In the genomic region with DNA sequence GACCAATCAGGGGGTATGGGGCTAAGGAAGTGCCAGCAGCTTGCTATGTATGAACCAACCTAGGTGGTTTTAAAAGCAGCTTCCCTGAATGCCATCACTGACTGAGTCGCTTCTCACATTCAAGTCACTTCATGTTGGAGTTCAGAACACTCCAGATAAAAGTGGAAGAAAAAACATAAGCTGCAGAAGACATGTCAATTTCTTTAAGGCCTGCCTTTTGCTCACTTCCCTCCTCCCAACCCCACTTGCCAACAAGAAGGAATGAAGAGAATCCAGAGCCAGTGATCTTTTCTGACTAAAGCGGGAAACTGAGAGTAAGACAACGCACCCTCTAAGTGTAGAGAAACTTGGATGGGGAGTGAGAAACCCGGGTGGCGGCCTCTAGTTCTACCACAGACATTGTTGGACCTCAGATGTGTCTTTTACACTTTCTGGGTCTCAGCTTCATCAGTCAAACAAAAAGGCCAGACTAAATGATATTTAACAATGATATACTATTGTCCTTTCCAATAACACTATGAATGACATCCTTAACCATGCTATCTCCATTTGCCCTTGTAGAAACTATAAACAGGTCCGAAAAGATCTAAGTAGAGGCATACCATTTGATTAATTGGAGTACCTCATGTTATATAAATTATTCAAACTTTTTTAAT, we compare ENCODE assay signal across 1 cellular context.
TF ChIP-seq lines count a peak whose summit lies in the region.

No MANE protein-coding gene starts in this region.

TF ChIP-seq in K562, 482 proteins besides CTCF, POLR2A, EP300 and RAD21 (continued from another document and continues in another):
- TF ChIP-seq, protein P1, sequence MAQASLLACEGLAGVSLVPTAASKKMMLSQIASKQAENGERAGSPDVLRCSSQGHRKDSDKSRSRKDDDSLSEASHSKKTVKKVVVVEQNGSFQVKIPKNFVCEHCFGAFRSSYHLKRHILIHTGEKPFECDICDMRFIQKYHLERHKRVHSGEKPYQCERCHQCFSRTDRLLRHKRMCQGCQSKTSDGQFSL (CRISPR knock-in tag; IDR thresholded peaks at IDR 0.05): no peak
- TF ChIP-seq, protein P1 (tag; IDR thresholded peaks at IDR 0.05): 0 out of 4 replicates have a peak, but pooled peaks of 1 of the 2 experiments have one; percentile 67
- TF ChIP-seq, protein P2, sequence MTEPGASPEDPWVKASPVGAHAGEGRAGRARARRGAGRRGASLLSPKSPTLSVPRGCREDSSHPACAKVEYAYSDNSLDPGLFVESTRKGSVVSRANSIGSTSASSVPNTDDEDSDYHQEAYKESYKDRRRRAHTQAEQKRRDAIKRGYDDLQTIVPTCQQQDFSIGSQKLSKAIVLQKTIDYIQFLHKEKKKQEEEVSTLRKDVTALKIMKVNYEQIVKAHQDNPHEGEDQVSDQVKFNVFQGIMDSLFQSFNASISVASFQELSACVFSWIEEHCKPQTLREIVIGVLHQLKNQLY (CRISPR knock-in tag; conservative IDR thresholded peaks at IDR 0.05): no peak
- TF ChIP-seq, protein P3, sequence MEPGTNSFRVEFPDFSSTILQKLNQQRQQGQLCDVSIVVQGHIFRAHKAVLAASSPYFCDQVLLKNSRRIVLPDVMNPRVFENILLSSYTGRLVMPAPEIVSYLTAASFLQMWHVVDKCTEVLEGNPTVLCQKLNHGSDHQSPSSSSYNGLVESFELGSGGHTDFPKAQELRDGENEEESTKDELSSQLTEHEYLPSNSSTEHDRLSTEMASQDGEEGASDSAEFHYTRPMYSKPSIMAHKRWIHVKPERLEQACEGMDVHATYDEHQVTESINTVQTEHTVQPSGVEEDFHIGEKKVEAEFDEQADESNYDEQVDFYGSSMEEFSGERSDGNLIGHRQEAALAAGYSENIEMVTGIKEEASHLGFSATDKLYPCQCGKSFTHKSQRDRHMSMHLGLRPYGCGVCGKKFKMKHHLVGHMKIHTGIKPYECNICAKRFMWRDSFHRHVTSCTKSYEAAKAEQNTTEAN (CRISPR knock-in tag; IDR thresholded peaks at IDR 0.05): no peak
- no peak for TF ChIP-seq ZNF239 (CRISPR knock-in tag; IDR thresholded peaks at IDR 0.05)
- TF ChIP-seq, protein P4, sequence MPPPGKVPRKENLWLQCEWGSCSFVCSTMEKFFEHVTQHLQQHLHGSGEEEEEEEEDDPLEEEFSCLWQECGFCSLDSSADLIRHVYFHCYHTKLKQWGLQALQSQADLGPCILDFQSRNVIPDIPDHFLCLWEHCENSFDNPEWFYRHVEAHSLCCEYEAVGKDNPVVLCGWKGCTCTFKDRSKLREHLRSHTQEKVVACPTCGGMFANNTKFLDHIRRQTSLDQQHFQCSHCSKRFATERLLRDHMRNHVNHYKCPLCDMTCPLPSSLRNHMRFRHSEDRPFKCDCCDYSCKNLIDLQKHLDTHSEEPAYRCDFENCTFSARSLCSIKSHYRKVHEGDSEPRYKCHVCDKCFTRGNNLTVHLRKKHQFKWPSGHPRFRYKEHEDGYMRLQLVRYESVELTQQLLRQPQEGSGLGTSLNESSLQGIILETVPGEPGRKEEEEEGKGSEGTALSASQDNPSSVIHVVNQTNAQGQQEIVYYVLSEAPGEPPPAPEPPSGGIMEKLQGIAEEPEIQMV (tag; conservative IDR thresholded peaks at IDR 0.05; ENCODE audit: low read depth): 0 out of 2 replicates have a peak, but pooled peaks have one; percentile 15
- no peak for TF ChIP-seq TAF9B (IDR thresholded peaks at IDR 0.05; ENCODE audit: partially characterized antibody)
- TF ChIP-seq KLF1 (tag; IDR thresholded peaks at IDR 0.05): no peak
- TF ChIP-seq, protein P5, sequence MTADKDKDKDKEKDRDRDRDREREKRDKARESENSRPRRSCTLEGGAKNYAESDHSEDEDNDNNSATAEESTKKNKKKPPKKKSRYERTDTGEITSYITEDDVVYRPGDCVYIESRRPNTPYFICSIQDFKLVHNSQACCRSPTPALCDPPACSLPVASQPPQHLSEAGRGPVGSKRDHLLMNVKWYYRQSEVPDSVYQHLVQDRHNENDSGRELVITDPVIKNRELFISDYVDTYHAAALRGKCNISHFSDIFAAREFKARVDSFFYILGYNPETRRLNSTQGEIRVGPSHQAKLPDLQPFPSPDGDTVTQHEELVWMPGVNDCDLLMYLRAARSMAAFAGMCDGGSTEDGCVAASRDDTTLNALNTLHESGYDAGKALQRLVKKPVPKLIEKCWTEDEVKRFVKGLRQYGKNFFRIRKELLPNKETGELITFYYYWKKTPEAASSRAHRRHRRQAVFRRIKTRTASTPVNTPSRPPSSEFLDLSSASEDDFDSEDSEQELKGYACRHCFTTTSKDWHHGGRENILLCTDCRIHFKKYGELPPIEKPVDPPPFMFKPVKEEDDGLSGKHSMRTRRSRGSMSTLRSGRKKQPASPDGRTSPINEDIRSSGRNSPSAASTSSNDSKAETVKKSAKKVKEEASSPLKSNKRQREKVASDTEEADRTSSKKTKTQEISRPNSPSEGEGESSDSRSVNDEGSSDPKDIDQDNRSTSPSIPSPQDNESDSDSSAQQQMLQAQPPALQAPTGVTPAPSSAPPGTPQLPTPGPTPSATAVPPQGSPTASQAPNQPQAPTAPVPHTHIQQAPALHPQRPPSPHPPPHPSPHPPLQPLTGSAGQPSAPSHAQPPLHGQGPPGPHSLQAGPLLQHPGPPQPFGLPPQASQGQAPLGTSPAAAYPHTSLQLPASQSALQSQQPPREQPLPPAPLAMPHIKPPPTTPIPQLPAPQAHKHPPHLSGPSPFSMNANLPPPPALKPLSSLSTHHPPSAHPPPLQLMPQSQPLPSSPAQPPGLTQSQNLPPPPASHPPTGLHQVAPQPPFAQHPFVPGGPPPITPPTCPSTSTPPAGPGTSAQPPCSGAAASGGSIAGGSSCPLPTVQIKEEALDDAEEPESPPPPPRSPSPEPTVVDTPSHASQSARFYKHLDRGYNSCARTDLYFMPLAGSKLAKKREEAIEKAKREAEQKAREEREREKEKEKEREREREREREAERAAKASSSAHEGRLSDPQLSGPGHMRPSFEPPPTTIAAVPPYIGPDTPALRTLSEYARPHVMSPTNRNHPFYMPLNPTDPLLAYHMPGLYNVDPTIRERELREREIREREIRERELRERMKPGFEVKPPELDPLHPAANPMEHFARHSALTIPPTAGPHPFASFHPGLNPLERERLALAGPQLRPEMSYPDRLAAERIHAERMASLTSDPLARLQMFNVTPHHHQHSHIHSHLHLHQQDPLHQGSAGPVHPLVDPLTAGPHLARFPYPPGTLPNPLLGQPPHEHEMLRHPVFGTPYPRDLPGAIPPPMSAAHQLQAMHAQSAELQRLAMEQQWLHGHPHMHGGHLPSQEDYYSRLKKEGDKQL (CRISPR knock-in tag; IDR thresholded peaks at IDR 0.05; ENCODE audit: borderline replicate concordance): no peak
- TF ChIP-seq, protein P6, sequence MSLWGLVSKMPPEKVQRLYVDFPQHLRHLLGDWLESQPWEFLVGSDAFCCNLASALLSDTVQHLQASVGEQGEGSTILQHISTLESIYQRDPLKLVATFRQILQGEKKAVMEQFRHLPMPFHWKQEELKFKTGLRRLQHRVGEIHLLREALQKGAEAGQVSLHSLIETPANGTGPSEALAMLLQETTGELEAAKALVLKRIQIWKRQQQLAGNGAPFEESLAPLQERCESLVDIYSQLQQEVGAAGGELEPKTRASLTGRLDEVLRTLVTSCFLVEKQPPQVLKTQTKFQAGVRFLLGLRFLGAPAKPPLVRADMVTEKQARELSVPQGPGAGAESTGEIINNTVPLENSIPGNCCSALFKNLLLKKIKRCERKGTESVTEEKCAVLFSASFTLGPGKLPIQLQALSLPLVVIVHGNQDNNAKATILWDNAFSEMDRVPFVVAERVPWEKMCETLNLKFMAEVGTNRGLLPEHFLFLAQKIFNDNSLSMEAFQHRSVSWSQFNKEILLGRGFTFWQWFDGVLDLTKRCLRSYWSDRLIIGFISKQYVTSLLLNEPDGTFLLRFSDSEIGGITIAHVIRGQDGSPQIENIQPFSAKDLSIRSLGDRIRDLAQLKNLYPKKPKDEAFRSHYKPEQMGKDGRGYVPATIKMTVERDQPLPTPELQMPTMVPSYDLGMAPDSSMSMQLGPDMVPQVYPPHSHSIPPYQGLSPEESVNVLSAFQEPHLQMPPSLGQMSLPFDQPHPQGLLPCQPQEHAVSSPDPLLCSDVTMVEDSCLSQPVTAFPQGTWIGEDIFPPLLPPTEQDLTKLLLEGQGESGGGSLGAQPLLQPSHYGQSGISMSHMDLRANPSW (CRISPR knock-in tag; IDR thresholded peaks at IDR 0.05): no peak
- TF ChIP-seq, protein P7, sequence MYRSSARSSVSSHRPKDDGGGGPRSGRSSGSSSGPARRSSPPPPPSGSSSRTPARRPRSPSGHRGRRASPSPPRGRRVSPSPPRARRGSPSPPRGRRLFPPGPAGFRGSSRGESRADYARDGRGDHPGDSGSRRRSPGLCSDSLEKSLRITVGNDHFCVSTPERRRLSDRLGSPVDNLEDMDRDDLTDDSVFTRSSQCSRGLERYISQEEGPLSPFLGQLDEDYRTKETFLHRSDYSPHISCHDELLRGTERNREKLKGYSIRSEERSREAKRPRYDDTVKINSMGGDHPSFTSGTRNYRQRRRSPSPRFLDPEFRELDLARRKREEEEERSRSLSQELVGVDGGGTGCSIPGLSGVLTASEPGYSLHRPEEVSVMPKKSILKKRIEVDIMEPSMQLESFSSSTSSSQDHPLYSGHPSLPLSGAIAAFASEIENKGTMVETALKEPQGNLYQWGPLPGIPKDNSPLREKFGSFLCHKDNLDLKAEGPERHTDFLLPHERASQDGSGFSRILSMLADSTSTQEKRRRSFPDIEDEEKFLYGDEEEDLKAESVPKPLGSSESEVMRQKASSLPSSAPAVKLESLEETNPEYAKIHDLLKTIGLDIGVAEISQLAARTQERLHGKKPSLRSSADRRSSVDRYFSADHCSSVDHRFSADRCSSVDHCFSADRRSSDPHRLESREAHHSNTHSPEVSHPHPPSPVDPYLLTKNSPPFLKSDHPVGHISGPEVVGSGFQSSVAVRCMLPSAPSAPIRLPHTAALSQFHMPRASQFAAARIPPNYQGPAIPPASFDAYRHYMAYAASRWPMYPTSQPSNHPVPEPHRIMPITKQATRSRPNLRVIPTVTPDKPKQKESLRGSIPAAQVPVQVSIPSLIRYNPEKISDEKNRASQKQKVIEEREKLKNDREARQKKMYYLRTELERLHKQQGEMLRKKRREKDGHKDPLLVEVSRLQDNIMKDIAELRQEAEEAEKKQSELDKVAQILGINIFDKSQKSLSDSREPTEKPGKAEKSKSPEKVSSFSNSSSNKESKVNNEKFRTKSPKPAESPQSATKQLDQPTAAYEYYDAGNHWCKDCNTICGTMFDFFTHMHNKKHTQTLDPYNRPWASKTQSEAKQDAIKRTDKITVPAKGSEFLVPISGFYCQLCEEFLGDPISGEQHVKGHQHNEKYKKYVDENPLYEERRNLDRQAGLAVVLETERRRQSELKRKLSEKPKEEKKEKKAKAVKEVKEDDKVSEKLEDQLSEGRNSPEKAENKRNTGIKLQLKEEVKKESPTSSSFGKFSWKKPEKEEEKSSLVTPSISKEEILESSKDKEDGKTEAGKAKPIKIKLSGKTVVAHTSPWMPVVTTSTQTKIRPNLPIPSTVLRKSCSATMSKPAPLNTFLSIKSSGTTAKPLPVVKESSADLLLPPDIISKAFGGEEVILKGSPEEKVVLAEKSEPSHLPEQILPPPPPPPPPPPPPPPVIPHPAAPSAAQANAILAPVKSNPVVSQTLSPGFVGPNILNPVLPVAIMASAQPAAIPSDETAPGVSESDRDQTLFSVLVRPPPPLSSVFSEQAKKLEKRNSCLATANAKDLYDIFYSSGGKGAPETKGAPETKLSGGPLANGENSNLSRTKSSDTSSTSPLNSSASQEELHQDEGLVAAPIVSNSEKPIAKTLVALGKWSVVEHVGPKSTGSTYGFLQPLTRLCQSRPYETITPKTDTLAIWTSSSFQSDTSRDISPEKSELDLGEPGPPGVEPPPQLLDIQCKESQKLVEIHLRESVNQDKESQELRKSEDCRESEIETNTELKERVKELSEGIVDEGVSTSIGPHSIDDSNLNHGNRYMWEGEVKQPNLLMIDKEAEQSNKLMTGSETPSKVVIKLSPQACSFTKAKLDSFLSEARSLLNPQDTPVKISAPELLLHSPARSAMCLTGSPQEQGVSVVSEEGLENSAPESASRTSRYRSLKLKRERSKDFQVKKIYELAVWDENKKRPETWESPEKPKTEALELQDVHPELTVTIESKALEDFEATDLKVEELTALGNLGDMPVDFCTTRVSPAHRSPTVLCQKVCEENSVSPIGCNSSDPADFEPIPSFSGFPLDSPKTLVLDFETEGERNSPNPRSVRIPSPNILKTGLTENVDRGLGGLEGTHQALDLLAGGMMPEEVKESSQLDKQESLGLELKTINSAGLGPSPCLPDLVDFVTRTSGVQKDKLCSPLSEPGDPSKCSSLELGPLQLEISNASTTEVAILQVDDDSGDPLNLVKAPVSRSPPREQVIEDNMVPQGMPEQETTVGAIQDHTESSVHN (IDR thresholded peaks at IDR 0.05; ENCODE audit: borderline replicate concordance in 1 of 2, low read depth in 1 of 2): no peak
- TF ChIP-seq, protein P8, sequence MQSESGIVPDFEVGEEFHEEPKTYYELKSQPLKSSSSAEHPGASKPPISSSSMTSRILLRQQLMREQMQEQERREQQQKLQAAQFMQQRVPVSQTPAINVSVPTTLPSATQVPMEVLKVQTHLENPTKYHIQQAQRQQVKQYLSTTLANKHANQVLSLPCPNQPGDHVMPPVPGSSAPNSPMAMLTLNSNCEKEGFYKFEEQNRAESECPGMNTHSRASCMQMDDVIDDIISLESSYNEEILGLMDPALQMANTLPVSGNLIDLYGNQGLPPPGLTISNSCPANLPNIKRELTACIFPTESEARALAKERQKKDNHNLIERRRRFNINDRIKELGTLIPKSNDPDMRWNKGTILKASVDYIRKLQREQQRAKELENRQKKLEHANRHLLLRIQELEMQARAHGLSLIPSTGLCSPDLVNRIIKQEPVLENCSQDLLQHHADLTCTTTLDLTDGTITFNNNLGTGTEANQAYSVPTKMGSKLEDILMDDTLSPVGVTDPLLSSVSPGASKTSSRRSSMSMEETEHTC (IDR thresholded peaks at IDR 0.05): no peak
- TF ChIP-seq NBN (IDR thresholded peaks at IDR 0.05; ENCODE audit: low read depth): no peak
- TF ChIP-seq ZNF134 (CRISPR knock-in tag; conservative IDR thresholded peaks at IDR 0.05): no peak
- no peak for TF ChIP-seq POLR2AphosphoS5 (IDR thresholded peaks at IDR 0.05; ENCODE audit: control insufficient read depth, insufficient read depth, low read depth, low read length)
- no peak for TF ChIP-seq SAP30 (IDR thresholded peaks at IDR 0.05; ENCODE audit: borderline replicate concordance, insufficient read depth, low read depth, low read length, poor library complexity, severe bottlenecking)
- no peak for TF ChIP-seq SMAD2 (IDR thresholded peaks at IDR 0.05; ENCODE audit: low read depth, low read length)
- no peak for TF ChIP-seq ZBTB8A (IDR thresholded peaks at IDR 0.05; ENCODE audit: partially characterized antibody)
- TF ChIP-seq NUFIP1 (IDR thresholded peaks at IDR 0.05; ENCODE audit: partially characterized antibody): no peak
- TF ChIP-seq ETS2 (tag; IDR thresholded peaks at IDR 0.05; ENCODE audit: borderline replicate concordance, poor library complexity, severe bottlenecking): no peak
- TF ChIP-seq CREBBP (IDR thresholded peaks at IDR 0.05; ENCODE audit: low read depth, low read length): no peak
- TF ChIP-seq GTF2F1 (IDR thresholded peaks at IDR 0.05; ENCODE audit: low read depth, low read length): no peak
- TF ChIP-seq, protein P9, sequence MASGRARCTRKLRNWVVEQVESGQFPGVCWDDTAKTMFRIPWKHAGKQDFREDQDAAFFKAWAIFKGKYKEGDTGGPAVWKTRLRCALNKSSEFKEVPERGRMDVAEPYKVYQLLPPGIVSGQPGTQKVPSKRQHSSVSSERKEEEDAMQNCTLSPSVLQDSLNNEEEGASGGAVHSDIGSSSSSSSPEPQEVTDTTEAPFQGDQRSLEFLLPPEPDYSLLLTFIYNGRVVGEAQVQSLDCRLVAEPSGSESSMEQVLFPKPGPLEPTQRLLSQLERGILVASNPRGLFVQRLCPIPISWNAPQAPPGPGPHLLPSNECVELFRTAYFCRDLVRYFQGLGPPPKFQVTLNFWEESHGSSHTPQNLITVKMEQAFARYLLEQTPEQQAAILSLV (tag; IDR thresholded peaks at IDR 0.05): peak; percentile 45; the same call in 1 of the 2 replicates
- TF ChIP-seq RFX7 (CRISPR knock-in tag; IDR thresholded peaks at IDR 0.05): no peak
- TF ChIP-seq DMBX1 (CRISPR knock-in tag; IDR thresholded peaks at IDR 0.05; ENCODE audit: borderline replicate concordance): 0 out of 2 replicates have a peak, but pooled peaks have one; percentile 12
